In genomic region chr3:129577925-129578742, GRCh38 we compare ENCODE assay signal across 8 cellular contexts. TPM values are rescaled to one million over a fixed set of nuclear protein-coding genes. Genes with fewer than 3 reads are reported as not detected.
DNase-seq lines count a peak whose midpoint lies in the region; ATAC-seq and TF ChIP-seq lines count a peak whose summit lies in the region.

No MANE protein-coding gene starts in this region.

- no peak overlapping the region for H3K9ac ChIP-seq in smooth muscle cell (ENCODE audit: low read depth)
- no peak overlapping the region for H3K9ac ChIP-seq in mesenchymal stem cell (ENCODE audit: low read length)

- no peak overlapping the region for H3K14ac ChIP-seq in mesenchymal stem cell (ENCODE audit: low read length in 2 of 2)

- H3K4me1 ChIP-seq in sigmoid colon (peaks cover 0 to 17% (median 15%) of the 10 kb centered on the region in 4 donors), smooth muscle cell (ENCODE audit: low read depth) (no peaks in the 10 kb centered on the region), mesenchymal stem cell (ENCODE audit: control insufficient read depth, insufficient read depth, low read depth, low read length) (peaks cover 37% of the 10 kb centered on the region)

- peak; percentile 52 for ATAC-seq in GM19023 (IDR thresholded peaks at IDR 0.05; ENCODE audit: unreplicated experiment)
- ATAC-seq in HG03159 (IDR thresholded peaks at IDR 0.05; ENCODE audit: unreplicated experiment): peak; percentile 74
- peak; percentile 48 for ATAC-seq in activated CD8-positive, alpha-beta T cell treated with anti-CD3 and anti-CD28 coated beads for 36 hours

- H2BK15ac ChIP-seq in mesenchymal stem cell (ENCODE audit: low read depth, poor library complexity, severe bottlenecking): no peak overlapping the region

- no peak overlapping the region for H3K18ac ChIP-seq in mesenchymal stem cell (ENCODE audit: low read depth in 1 of 2, low read length in 2 of 2)

- TF ChIP-seq CTCF in activated CD8-positive, alpha-beta T cell treated with anti-CD3 and anti-CD28 coated beads for 36 hours (IDR thresholded peaks at IDR 0.05): no peak
- TF ChIP-seq CTCF in sigmoid colon (IDR thresholded peaks at IDR 0.05) (no peak), smooth muscle cell (IDR thresholded peaks at IDR 0.05; ENCODE audit: borderline replicate concordance, insufficient read depth, poor library complexity, severe bottlenecking) (no peak)

- no peak overlapping the region for H4K8ac ChIP-seq in mesenchymal stem cell (ENCODE audit: low read length)

- TF ChIP-seq POLR2A in sigmoid colon (IDR thresholded peaks at IDR 0.05): no peak

- H3K9me3 ChIP-seq in sigmoid colon (no peaks in the 10 kb centered on the region), smooth muscle cell (replicated peaks; ENCODE audit: low read depth) (no peaks in the 10 kb centered on the region), mesenchymal stem cell (ENCODE audit: control insufficient read depth, low read length) (no peaks in the 10 kb centered on the region)

- POLR2A ChIA-PET in activated CD8-positive, alpha-beta T cell treated with anti-CD3 and anti-CD28 coated beads for 36 hours (lab: Charles Lee): interaction anchor here (1.3 to 1.4 kb wide), 2 partner anchors 12 to 17 kb away, joined by 4 to 6 read pairs; no protein-coding TSS in a partner anchor

- no peak overlapping the region for H2BK120ac ChIP-seq in mesenchymal stem cell (ENCODE audit: low read depth, low read length)

- H3K4me2 ChIP-seq in smooth muscle cell (no peak overlapping the region), mesenchymal stem cell (ENCODE audit: low read length, poor library complexity, severe bottlenecking) (no peak overlapping the region)

- H4K20me1 ChIP-seq in smooth muscle cell (ENCODE audit: low read depth): no peaks in the 10 kb centered on the region

- no peaks in the 10 kb centered on the region for H3K9me3 Mint-ChIP-seq in activated CD8-positive, alpha-beta T cell treated with anti-CD3 and anti-CD28 coated beads for 36 hours

- H3K27me3 ChIP-seq in sigmoid colon (no peaks in the 10 kb centered on the region), smooth muscle cell (ENCODE audit: low read depth) (no peaks in the 10 kb centered on the region), mesenchymal stem cell (ENCODE audit: control insufficient read depth in 1 of 2, insufficient read depth in 1 of 2, low read length in 2 of 2) (no peaks in the 10 kb centered on the region)

- H3K23ac ChIP-seq in mesenchymal stem cell (ENCODE audit: low read length in 2 of 2): no peak overlapping the region

- peak; percentile 53 for DNase-seq in activated CD8-positive, alpha-beta T cell treated with anti-CD3 and anti-CD28 coated beads for 36 hours
- no peak for DNase-seq in sigmoid colon
- DNase-seq in NCI-H1105 (lab: John Stamatoyannopoulos, UW): no peak
- DNase-seq in NK-92 treated with Interleukin-12 subunit alpha and Interleukin-12 subunit beta, amount 100 ng/mL, for 24 hours (lab: John Stamatoyannopoulos, UW): no peak
- no peak for DNase-seq in smooth muscle cell (lab: John Stamatoyannopoulos, UW; ENCODE audit: unreplicated experiment)
- no peak for DNase-seq in mesenchymal stem cell

- peaks cover 33% of the 10 kb centered on the region for H3K4me1 Mint-ChIP-seq in activated CD8-positive, alpha-beta T cell treated with anti-CD3 and anti-CD28 coated beads for 36 hours (ENCODE audit: low read depth)

- H2AFZ ChIP-seq in smooth muscle cell (ENCODE audit: low read depth) (no peak overlapping the region), mesenchymal stem cell (ENCODE audit: low read depth, low read length) (no peak overlapping the region)

- H3K36me3 ChIP-seq in sigmoid colon (peaks cover 0 to 50% (median 3%) of the 10 kb centered on the region in 4 donors), smooth muscle cell (ENCODE audit: low read depth) (no peaks in the 10 kb centered on the region), mesenchymal stem cell (ENCODE audit: control insufficient read depth in 1 of 2, insufficient read depth in 2 of 2, low read depth in 1 of 2, low read length in 2 of 2) (peaks cover 92 to 93% of the 10 kb centered on the region in 2 experiments)

- H4K91ac ChIP-seq in mesenchymal stem cell (ENCODE audit: low read length): no peak overlapping the region

- no peaks in the 10 kb centered on the region for H3K36me3 Mint-ChIP-seq in activated CD8-positive, alpha-beta T cell treated with anti-CD3 and anti-CD28 coated beads for 36 hours (ENCODE audit: low read depth)

- intact Hi-C loops in activated CD8-positive, alpha-beta T cell treated with anti-CD3 and anti-CD28 coated beads for 36 hours (cut with micrococcal nuclease): no loop called here
- intact Hi-C loops in sigmoid colon (cut with DNase I): no loop called here

- peak overlapping the region; percentile 49 for H3K4me3 Mint-ChIP-seq in activated CD8-positive, alpha-beta T cell treated with anti-CD3 and anti-CD28 coated beads for 36 hours

- H2BK12ac ChIP-seq in mesenchymal stem cell (ENCODE audit: low read length in 2 of 2): no peak overlapping the region

- CTCF ChIA-PET in activated CD8-positive, alpha-beta T cell treated with anti-CD3 and anti-CD28 coated beads for 36 hours (lab: Charles Lee): interaction anchor here (1.0 kb wide), 1 partner anchor 88 kb away, joined by 3 read pairs; no protein-coding TSS in a partner anchor

- H3K27ac Mint-ChIP-seq in activated CD8-positive, alpha-beta T cell treated with anti-CD3 and anti-CD28 coated beads for 36 hours: peak overlapping the region; percentile 75

- no peak overlapping the region for H3K4me3 ChIP-seq in sigmoid colon
- H3K4me3 ChIP-seq in smooth muscle cell: no peak overlapping the region
- no peak overlapping the region for H3K4me3 ChIP-seq in mesenchymal stem cell (ENCODE audit: insufficient read depth in 1 of 2, low read depth in 1 of 2, low read length in 2 of 2)

- no peaks in the 10 kb centered on the region for H3K27me3 Mint-ChIP-seq in activated CD8-positive, alpha-beta T cell treated with anti-CD3 and anti-CD28 coated beads for 36 hours

- no peaks in the 10 kb centered on the region for H3F3A ChIP-seq in smooth muscle cell (ENCODE audit: low read depth)

- H3K79me2 ChIP-seq in smooth muscle cell (ENCODE audit: low read depth): no peaks in the 10 kb centered on the region

- H2AK5ac ChIP-seq in mesenchymal stem cell (ENCODE audit: low read length, severe bottlenecking): no peak overlapping the region

- peak overlapping the region; percentile 42 to 65 (median 48) for H3K27ac ChIP-seq in sigmoid colon
- no peak overlapping the region for H3K27ac ChIP-seq in smooth muscle cell (ENCODE audit: low read depth)
- no peak overlapping the region for H3K27ac ChIP-seq in mesenchymal stem cell (ENCODE audit: low read length, poor library complexity, severe bottlenecking)

- 53 to 61% methylated on average over 21 of the region's 21 CpGs for WGBS in sigmoid colon, 2 donors
- 92% methylated on average over 20 of the region's 21 CpGs for WGBS in smooth muscle cell (ENCODE audit: low lambda C conversion rate)
- 95% methylated on average over 21 of the region's 21 CpGs for WGBS in mesenchymal stem cell

- peaks cover 9% of the 10 kb centered on the region for H3K79me1 ChIP-seq in mesenchymal stem cell (replicated peaks; ENCODE audit: low read length, poor library complexity, severe bottlenecking)

- no peak overlapping the region for H3K4ac ChIP-seq in mesenchymal stem cell (ENCODE audit: low read depth in 1 of 2, low read length in 2 of 2)

- H2BK5ac ChIP-seq in mesenchymal stem cell (ENCODE audit: low read depth, low read length, poor library complexity, severe bottlenecking): no peak overlapping the region

- TF ChIP-seq EP300 in sigmoid colon (IDR thresholded peaks at IDR 0.05): no peak

RNA-seq across cellular contexts. Expression of gene PLXND1, which starts 28.3 kb away (rescaled TPM):
- 10 to 100 TPM; 10.7 to 12.5 TPM for total RNA-seq in activated CD8-positive, alpha-beta T cell treated with anti-CD3 and anti-CD28 coated beads for 36 hours
- 10 to 100 TPM; 36.9 to 77.0 (median 61.8) TPM for total RNA-seq in sigmoid colon
- polyA plus RNA-seq in sigmoid colon: 10 to 100 TPM in 2 of 3 donors, 1 to 10 TPM in 1; 9.6 to 42.0 (median 15.7) TPM
- 71.2 and 94.3 TPM in 2 replicates for total RNA-seq in smooth muscle cell
- polyA plus RNA-seq in smooth muscle cell: 75.8 and 130 TPM in 2 replicates
- polyA plus RNA-seq in mesenchymal stem cell (2013, experiment 1 of 2): 288 TPM
- polyA plus RNA-seq in mesenchymal stem cell (2013, experiment 2 of 2): 288 TPM

RNA-seq across cellular contexts. Expression of gene H1-8, which starts 35.2 kb away (rescaled TPM):
- total RNA-seq in activated CD8-positive, alpha-beta T cell treated with anti-CD3 and anti-CD28 coated beads for 36 hours: not detected
- total RNA-seq in sigmoid colon (not detected), smooth muscle cell (not detected in 2 replicates)
- polyA plus RNA-seq in sigmoid colon (not detected), smooth muscle cell (not detected in 2 replicates)
- polyA plus RNA-seq in mesenchymal stem cell (2013, experiment 1 of 2): not detected
- polyA plus RNA-seq in mesenchymal stem cell (2013, experiment 2 of 2): not detected

RNA-seq across cellular contexts. Expression of gene RHO, which starts 49.7 kb away (rescaled TPM):
- total RNA-seq in activated CD8-positive, alpha-beta T cell treated with anti-CD3 and anti-CD28 coated beads for 36 hours: not detected
- not detected for total RNA-seq in sigmoid colon
- not detected for polyA plus RNA-seq in sigmoid colon
- 0.63 TPM in 1 of 2 replicates, not detected in the other for total RNA-seq in smooth muscle cell
- not detected in 2 replicates for polyA plus RNA-seq in smooth muscle cell
- polyA plus RNA-seq in mesenchymal stem cell (2013, experiment 1 of 2): not detected
- polyA plus RNA-seq in mesenchymal stem cell (2013, experiment 2 of 2): not detected

Comparison
In these comparisons a context has a peak if more than half of its experiments do, and no peak if none do; other contexts are left out.
1. H3K27ac ChIP-seq: peak in sigmoid colon (4 of 4); none in smooth muscle cell (single experiment) and mesenchymal stem cell (single experiment).
2. Peak in every context shown above with its lines, with median percentiles within 50 percentile points of each other: ATAC-seq.